In the genomic region with DNA sequence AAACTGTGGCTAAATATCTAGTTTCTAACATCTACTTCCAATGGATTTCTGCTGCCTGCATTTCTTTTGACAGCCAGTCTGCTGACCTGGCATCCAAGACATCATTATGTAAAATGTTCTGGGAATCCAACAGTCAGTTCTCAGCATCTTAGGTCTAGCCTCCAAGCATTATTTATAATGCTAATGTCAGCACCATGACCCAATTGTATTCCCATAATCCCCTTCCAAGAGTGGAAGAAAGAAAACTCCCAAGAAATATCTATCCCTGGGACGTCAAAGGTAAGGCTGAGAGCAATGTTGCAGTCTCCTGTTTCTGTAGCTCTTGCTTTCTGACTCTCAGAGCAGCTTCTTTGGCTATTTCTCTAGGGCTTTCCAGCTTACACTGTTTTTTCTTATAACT, we compare ENCODE assay signal across 19 cellular contexts. TPM values are rescaled to one million over a fixed set of nuclear protein-coding genes. Genes with fewer than 3 reads are reported as not detected.
DNase-seq lines count a peak whose midpoint lies in the region; ATAC-seq and TF ChIP-seq lines count a peak whose summit lies in the region.
"Had no signal": no experiment of that assay in that cellular context is flagged by ENCODE, and none has a peak within 500 bp of the region (broad histone marks: within the 10 kb centered on the region; RNA-seq: fewer than 3 reads in every experiment).

No MANE protein-coding gene starts in this region.

- intact Hi-C loops in ascending aorta (cut with DNase I): loop anchor here (5.0 kb wide), 1 partner anchor 121 kb away; no protein-coding TSS in a partner anchor
- intact Hi-C loops in Right ventricle myocardium superior (cut with DNase I): no loop called here
- intact Hi-C loops in tibial artery (cut with DNase I; ENCODE audit: low total_unique reads): no loop called here

- H3K27ac ChIP-seq in ascending aorta (peak overlapping the region; percentile 74 to 83), tibial artery (peak overlapping the region; percentile 68 to 72)
- H3K27ac ChIP-seq: BLaER1 had no signal

- H3K4me3 ChIP-seq in ascending aorta (peak overlapping the region in 1 of 2 donors; percentile 22), tibial artery (no peak overlapping the region)
- H3K4me3 ChIP-seq: BLaER1 had no signal

- TF ChIP-seq CTCF in ascending aorta (IDR thresholded peaks at IDR 0.05): no peak
- no peak for TF ChIP-seq CTCF in omental fat pad (IDR thresholded peaks at IDR 0.05)
- TF ChIP-seq CTCF in tibial artery (IDR thresholded peaks at IDR 0.05): no peak

- H3K36me3 ChIP-seq in ascending aorta (no peaks in the 10 kb centered on the region), tibial artery (no peaks in the 10 kb centered on the region)
- H3K36me3 ChIP-seq: BLaER1 had no signal

- H3K27me3 ChIP-seq in ascending aorta (no peaks in the 10 kb centered on the region), tibial artery (no peaks in the 10 kb centered on the region)
- H3K27me3 ChIP-seq: BLaER1 had no signal

- H3K4me1 ChIP-seq in ascending aorta: peaks cover 0 to 9% of the 10 kb centered on the region in 2 donors
- peaks cover 0 to 24% (median 12%) of the 10 kb centered on the region in 4 donors for H3K4me1 ChIP-seq in tibial artery

- DNase-seq in ascending aorta (ENCODE audit: low spot score in 2 of 2) (no peak), Right ventricle myocardium superior (no peak), omental fat pad (ENCODE audit: low spot score) (no peak), tibial artery (no peak), NCI-H446 treated with DMSO at 0.1 percent for 48 hours (lab: John Stamatoyannopoulos, UW) (no peak), T-helper 9 cell (no peak), DMS 273 treated with DMSO at 0.1 percent for 48 hours (lab: John Stamatoyannopoulos, UW) (no peak)
- DNase-seq: activated CD4-positive, CD25-positive, alpha-beta regulatory T cell; activated naive CD4-positive, alpha-beta T cell treated with anti-CD3 and anti-CD28 coated beads, Interleukin-2, amount 50 U/mL, for 16 hours; central memory CD4-positive, alpha-beta T cell; DND-41; hippocampal formation; KBM-7; nephron progenitor cell; small intestine had no signal

- no peaks in the 10 kb centered on the region for H3K9me3 ChIP-seq in ascending aorta
- no peaks in the 10 kb centered on the region for H3K9me3 ChIP-seq in tibial artery
- H3K9me3 ChIP-seq: BLaER1 had no signal

- ATAC-seq in Right ventricle myocardium superior (ENCODE audit: poor library complexity) (peak; percentile 58), omental fat pad (ENCODE audit: low FRiP score) (peak; percentile 82), HG03469 (IDR thresholded peaks at IDR 0.05; ENCODE audit: unreplicated experiment) (no peak)
- ATAC-seq: HCT116, Panc1 had no signal

RNA-seq across cellular contexts. Expression of a gene that starts 50.6 kb away (rescaled TPM):
- total RNA-seq in ascending aorta (31.0 TPM), Right ventricle myocardium superior (72.5 TPM), omental fat pad (10 to 100 TPM in 3 of 4 donors, 1 to 10 TPM in 1; 9.4 to 32.2 (median 29.4) TPM)
